Comparison of ENCODE assay signal across 8 cellular contexts in the genomic region with DNA sequence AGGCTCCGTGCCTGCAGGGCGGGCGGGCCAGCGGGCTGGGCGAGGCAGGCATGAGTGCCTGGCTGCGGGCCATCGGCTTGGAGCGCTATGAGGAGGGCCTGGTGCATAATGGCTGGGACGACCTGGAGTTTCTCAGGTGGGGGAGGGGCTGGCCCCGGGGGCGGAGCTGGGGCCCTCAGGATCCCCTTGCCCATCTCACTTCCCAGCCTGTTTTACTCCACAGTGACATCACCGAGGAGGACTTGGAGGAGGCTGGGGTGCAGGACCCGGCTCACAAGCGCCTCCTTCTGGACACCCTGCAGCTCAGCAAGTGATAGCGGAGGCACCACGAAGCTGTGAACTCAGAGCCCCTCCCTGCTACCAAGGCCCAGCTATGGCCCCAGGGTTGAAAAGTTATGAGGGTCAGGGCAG. TPM values are rescaled to one million over a fixed set of nuclear protein-coding genes. Genes with fewer than 3 reads are reported as not detected.
DNase-seq lines count a peak whose midpoint lies in the region; ATAC-seq and TF ChIP-seq lines count a peak whose summit lies in the region.

No MANE protein-coding gene starts in this region.

- TF ChIP-seq CTCF in GM12864 (IDR thresholded peaks at IDR 0.05; ENCODE audit: low read depth, low read length, missing control alignments) (peak; percentile 90), nephron progenitor cell (IDR thresholded peaks at IDR 0.05) (peak; percentile 81)

- H3K27ac Mint-ChIP-seq in activated CD8-positive, alpha-beta T cell treated with anti-CD3 and anti-CD28 coated beads, Interleukin-2, amount 10 ng/mL, durations not matched to agents 7 days and 5 days: no peak overlapping the region
- no peak overlapping the region for H3K27ac Mint-ChIP-seq in nephron progenitor cell

- POLR2A ChIA-PET in activated CD8-positive, alpha-beta T cell treated with anti-CD3 and anti-CD28 coated beads, Interleukin-2, amount 10 ng/mL, durations not matched to agents 7 days and 5 days (lab: Charles Lee): no interaction called here

- H3K4me3 ChIP-seq in GM12864 (ENCODE audit: low read depth, low read length): no peak overlapping the region

- no peak overlapping the region for H3K4me3 Mint-ChIP-seq in activated CD8-positive, alpha-beta T cell treated with anti-CD3 and anti-CD28 coated beads, Interleukin-2, amount 10 ng/mL, durations not matched to agents 7 days and 5 days
- no peak overlapping the region for H3K4me3 Mint-ChIP-seq in nephron progenitor cell

- peak; percentile 55 for ATAC-seq in activated CD8-positive, alpha-beta T cell treated with anti-CD3 and anti-CD28 coated beads, Interleukin-2, amount 10 ng/mL, durations not matched to agents 7 days and 5 days
- no peak for ATAC-seq in GM19035 (IDR thresholded peaks at IDR 0.05; ENCODE audit: unreplicated experiment)

- peak; percentile 100 for DNase-seq in 8988T
- no peak for DNase-seq in GM12864 (ENCODE audit: low read depth)
- DNase-seq in NCI-H2107 treated with DMSO at 0.1 percent for 48 hours (lab: John Stamatoyannopoulos, UW; ENCODE audit: unreplicated experiment): peak; percentile 17
- DNase-seq in activated CD8-positive, alpha-beta T cell treated with anti-CD3 and anti-CD28 coated beads, Interleukin-2, amount 10 ng/mL, durations not matched to agents 7 days and 5 days: peak; percentile 58
- peak; percentile 54 for DNase-seq in fibroblast of the conjunctiva (ENCODE audit: low read depth)
- DNase-seq in nephron progenitor cell: peak; percentile 82
- no peak for DNase-seq in NCI-H1105 (lab: John Stamatoyannopoulos, UW)

- H3K9me3 Mint-ChIP-seq in activated CD8-positive, alpha-beta T cell treated with anti-CD3 and anti-CD28 coated beads, Interleukin-2, amount 10 ng/mL, durations not matched to agents 7 days and 5 days (ENCODE audit: insufficient read depth): no peaks in the 10 kb centered on the region
- peaks cover 10% of the 10 kb centered on the region for H3K9me3 Mint-ChIP-seq in nephron progenitor cell

- peaks cover 35% of the 10 kb centered on the region for H3K27me3 Mint-ChIP-seq in activated CD8-positive, alpha-beta T cell treated with anti-CD3 and anti-CD28 coated beads, Interleukin-2, amount 10 ng/mL, durations not matched to agents 7 days and 5 days (ENCODE audit: low read depth)
- peaks cover 46% of the 10 kb centered on the region for H3K27me3 Mint-ChIP-seq in nephron progenitor cell (ENCODE audit: low read depth, poor library complexity)

- H3K36me3 Mint-ChIP-seq in activated CD8-positive, alpha-beta T cell treated with anti-CD3 and anti-CD28 coated beads, Interleukin-2, amount 10 ng/mL, durations not matched to agents 7 days and 5 days (ENCODE audit: low read depth): peaks cover 25% of the 10 kb centered on the region
- H3K36me3 Mint-ChIP-seq in nephron progenitor cell (ENCODE audit: low read depth): peaks cover 22% of the 10 kb centered on the region

- peaks cover 20% of the 10 kb centered on the region for H3K4me1 Mint-ChIP-seq in activated CD8-positive, alpha-beta T cell treated with anti-CD3 and anti-CD28 coated beads, Interleukin-2, amount 10 ng/mL, durations not matched to agents 7 days and 5 days (ENCODE audit: low read depth)
- H3K4me1 Mint-ChIP-seq in nephron progenitor cell: peaks cover 56% of the 10 kb centered on the region

- CTCF ChIA-PET in activated CD8-positive, alpha-beta T cell treated with anti-CD3 and anti-CD28 coated beads, Interleukin-2, amount 10 ng/mL, durations not matched to agents 7 days and 5 days (lab: Charles Lee): interaction anchor here (0.6 to 4.0 kb wide), 13 partner anchors 11 to 467 kb away, joined by 3 to 21 read pairs (median 3); partner anchors contain the start of genes CLPB and INPPL1

RNA-seq across cellular contexts. Expression of gene PHOX2A, which starts 5.9 kb away (rescaled TPM):
- total RNA-seq in activated CD8-positive, alpha-beta T cell treated with anti-CD3 and anti-CD28 coated beads, Interleukin-2, amount 10 ng/mL, durations not matched to agents 7 days and 5 days: not detected

RNA-seq across cellular contexts. Expression of gene INPPL1, which starts 13.5 kb away (rescaled TPM):
- 100 to 1,000 TPM; 141 to 147 TPM for total RNA-seq in activated CD8-positive, alpha-beta T cell treated with anti-CD3 and anti-CD28 coated beads, Interleukin-2, amount 10 ng/mL, durations not matched to agents 7 days and 5 days

RNA-seq across cellular contexts. Expression of gene FOLR2, which starts 21.5 kb away (rescaled TPM):
- total RNA-seq in activated CD8-positive, alpha-beta T cell treated with anti-CD3 and anti-CD28 coated beads, Interleukin-2, amount 10 ng/mL, durations not matched to agents 7 days and 5 days: not detected

RNA-seq across cellular contexts. Expression of gene FOLR1, which starts 46.1 kb away (rescaled TPM):
- not detected for total RNA-seq in activated CD8-positive, alpha-beta T cell treated with anti-CD3 and anti-CD28 coated beads, Interleukin-2, amount 10 ng/mL, durations not matched to agents 7 days and 5 days

Comparison
In these comparisons a context has a peak if more than half of its experiments do, and no peak if none do; other contexts are left out.
1. DNase-seq: peak in 8988T (single experiment), NCI-H2107 treated with DMSO at 0.1 percent for 48 hours (single experiment), activated CD8-positive, alpha-beta T cell treated with anti-CD3 and anti-CD28 coated beads, Interleukin-2, amount 10 ng/mL, durations not matched to agents 7 days and 5 days (single experiment), fibroblast of the conjunctiva (single experiment) and nephron progenitor cell (single experiment); none in GM12864 (single experiment) and NCI-H1105 (single experiment).